Comparison of ENCODE assay signal across 8 cellular contexts in genomic region chr5:446864-447263, GRCh38. TPM values are rescaled to one million over a fixed set of nuclear protein-coding genes. Genes with fewer than 3 reads are reported as not detected.
DNase-seq lines count a peak whose midpoint lies in the region; ATAC-seq and TF ChIP-seq lines count a peak whose summit lies in the region.

No MANE protein-coding gene starts in this region.

- no peak for ATAC-seq in sciatic nerve
- no peak for ATAC-seq in HG03469 (IDR thresholded peaks at IDR 0.05; ENCODE audit: unreplicated experiment)
- ATAC-seq in GM21447 (IDR thresholded peaks at IDR 0.05; ENCODE audit: unreplicated experiment), result no peak

- H3K27me3 Mint-ChIP-seq in activated CD4-positive, alpha-beta memory T cell treated with anti-CD3 and anti-CD28 coated beads for 36 hours, result no peaks in the 10 kb centered on the region
- no peaks in the 10 kb centered on the region for H3K27me3 Mint-ChIP-seq in activated CD4-positive, alpha-beta memory T cell treated with anti-CD3 and anti-CD28 coated beads, Interleukin-2, amount 10 ng/mL, durations not matched to agents 7 days and 5 days

- no peaks in the 10 kb centered on the region for H3K27me3 ChIP-seq in MM.1S (replicated peaks; ENCODE audit: insufficient read depth, low read length)

- peaks cover 20% of the 10 kb centered on the region; the same call in 1 of the 2 replicates for H3K36me3 ChIP-seq in MM.1S (replicated peaks; ENCODE audit: insufficient read depth, low read length)

- H3K36me3 Mint-ChIP-seq in activated CD4-positive, alpha-beta memory T cell treated with anti-CD3 and anti-CD28 coated beads for 36 hours, result peaks cover 49% of the 10 kb centered on the region
- H3K36me3 Mint-ChIP-seq in activated CD4-positive, alpha-beta memory T cell treated with anti-CD3 and anti-CD28 coated beads, Interleukin-2, amount 10 ng/mL, durations not matched to agents 7 days and 5 days (ENCODE audit: low read depth), result peaks cover 66% of the 10 kb centered on the region

- H3K79me2 ChIP-seq in MM.1S (ENCODE audit: low read length), result peaks cover 62% of the 10 kb centered on the region

- POLR2A ChIA-PET in activated CD4-positive, alpha-beta memory T cell treated with anti-CD3 and anti-CD28 coated beads for 36 hours (lab: Charles Lee), result interaction anchor here (1.8 kb wide), 1 partner anchor 26 kb away, joined by 15 read pairs; no protein-coding TSS in a partner anchor
- POLR2A ChIA-PET in activated CD4-positive, alpha-beta memory T cell treated with anti-CD3 and anti-CD28 coated beads, Interleukin-2, amount 10 ng/mL, durations not matched to agents 7 days and 5 days (lab: Charles Lee), result interaction anchor here (1.0 to 2.4 kb wide), 5 partner anchors 10 to 165 kb away, joined by 3 to 6 read pairs (median 3); partner anchors contain the start of gene CEP72

- no peak overlapping the region for H3K27ac ChIP-seq in MM.1S (ENCODE audit: low read length)

- no peaks in the 10 kb centered on the region for H3K9me3 ChIP-seq in MM.1S (replicated peaks; ENCODE audit: insufficient read depth, low read length)

- no peak overlapping the region for H3K4me3 Mint-ChIP-seq in activated CD4-positive, alpha-beta memory T cell treated with anti-CD3 and anti-CD28 coated beads for 36 hours
- no peak overlapping the region for H3K4me3 Mint-ChIP-seq in activated CD4-positive, alpha-beta memory T cell treated with anti-CD3 and anti-CD28 coated beads, Interleukin-2, amount 10 ng/mL, durations not matched to agents 7 days and 5 days

- no peak overlapping the region for H3K9ac ChIP-seq in MM.1S (ENCODE audit: low read length)

- H3F3A ChIP-seq in MM.1S (ENCODE audit: insufficient read depth, low read length), result 0 out of 2 replicates have a peak, but pooled peaks cover 3% of the 10 kb centered on the region

- H3K4me1 ChIP-seq in MM.1S (ENCODE audit: low read length), result peaks cover 11% of the 10 kb centered on the region; the same call in 1 of the 2 replicates

- peak overlapping the region; percentile 18 for H3K27ac Mint-ChIP-seq in activated CD4-positive, alpha-beta memory T cell treated with anti-CD3 and anti-CD28 coated beads for 36 hours
- H3K27ac Mint-ChIP-seq in activated CD4-positive, alpha-beta memory T cell treated with anti-CD3 and anti-CD28 coated beads, Interleukin-2, amount 10 ng/mL, durations not matched to agents 7 days and 5 days, result no peak overlapping the region

- CTCF ChIA-PET in activated CD4-positive, alpha-beta memory T cell treated with anti-CD3 and anti-CD28 coated beads for 36 hours (lab: Charles Lee), result interaction anchor here (0.7 to 3.7 kb wide), 28 partner anchors 8 to 869 kb away, joined by 3 to 18 read pairs (median 4); partner anchors contain the start of genes AHRR, CCDC127, LRRC14B and SDHA
- CTCF ChIA-PET in activated CD4-positive, alpha-beta memory T cell treated with anti-CD3 and anti-CD28 coated beads, Interleukin-2, amount 10 ng/mL, durations not matched to agents 7 days and 5 days (lab: Charles Lee), result interaction anchor here (0.8 to 3.5 kb wide), 21 partner anchors 9 to 258 kb away, joined by 3 to 14 read pairs (median 4); no protein-coding TSS in a partner anchor

- H4K20me1 ChIP-seq in MM.1S (ENCODE audit: insufficient read depth, low read length), result no peaks in the 10 kb centered on the region

- H3K4me3 ChIP-seq in MM.1S (ENCODE audit: low read length), result no peak overlapping the region

- intact Hi-C loops in activated CD4-positive, alpha-beta memory T cell treated with anti-CD3 and anti-CD28 coated beads for 36 hours (cut with micrococcal nuclease), result no loop called here
- intact Hi-C loops in sciatic nerve (cut with DNase I), result no loop called here

- no peak overlapping the region for H2AFZ ChIP-seq in MM.1S (ENCODE audit: low read length)

- no peaks in the 10 kb centered on the region for H3K9me2 ChIP-seq in MM.1S (replicated peaks; ENCODE audit: insufficient read depth, low read length)

- no peak overlapping the region for H3K4me2 ChIP-seq in MM.1S (ENCODE audit: low read depth, low read length)

- peak; percentile 57 for TF ChIP-seq CTCF in MM.1S (IDR thresholded peaks at IDR 0.05; ENCODE audit: low read length)

- H3K9me3 Mint-ChIP-seq in activated CD4-positive, alpha-beta memory T cell treated with anti-CD3 and anti-CD28 coated beads for 36 hours, result peaks cover 14% of the 10 kb centered on the region
- H3K9me3 Mint-ChIP-seq in activated CD4-positive, alpha-beta memory T cell treated with anti-CD3 and anti-CD28 coated beads, Interleukin-2, amount 10 ng/mL, durations not matched to agents 7 days and 5 days, result peaks cover 5% of the 10 kb centered on the region

- DNase-seq in activated CD4-positive, alpha-beta memory T cell treated with anti-CD3 and anti-CD28 coated beads for 36 hours, result no peak
- no peak for DNase-seq in activated CD4-positive, alpha-beta memory T cell treated with anti-CD3 and anti-CD28 coated beads, Interleukin-2, amount 10 ng/mL, durations not matched to agents 7 days and 5 days
- DNase-seq in MM.1S (peak; percentile 52), SW480 (ENCODE audit: low spot score) (peak; percentile 69), fibroblast of the conjunctiva (ENCODE audit: low read depth) (peak; percentile 17), sciatic nerve (ENCODE audit: low spot score) (peak; percentile 38)

- peaks cover 34% of the 10 kb centered on the region for H3K4me1 Mint-ChIP-seq in activated CD4-positive, alpha-beta memory T cell treated with anti-CD3 and anti-CD28 coated beads for 36 hours (ENCODE audit: low read depth)
- H3K4me1 Mint-ChIP-seq in activated CD4-positive, alpha-beta memory T cell treated with anti-CD3 and anti-CD28 coated beads, Interleukin-2, amount 10 ng/mL, durations not matched to agents 7 days and 5 days, result peaks cover 30% of the 10 kb centered on the region

RNA-seq across cellular contexts. Expression of gene EXOC3, which starts 3.9 kb away (rescaled TPM):
- 10 to 100 TPM; 49.9 to 54.5 TPM for total RNA-seq in activated CD4-positive, alpha-beta memory T cell treated with anti-CD3 and anti-CD28 coated beads for 36 hours
- total RNA-seq in activated CD4-positive, alpha-beta memory T cell treated with anti-CD3 and anti-CD28 coated beads, Interleukin-2, amount 10 ng/mL, durations not matched to agents 7 days and 5 days, result 10 to 100 TPM; 67.7 to 68.8 TPM
- total RNA-seq in sciatic nerve, result 58.4 TPM

Comparison
In these comparisons a context has a peak if more than half of its experiments do, and no peak if none do; other contexts are left out.
1. DNase-seq: peak in MM.1S (single experiment), SW480 (single experiment), fibroblast of the conjunctiva (single experiment) and sciatic nerve (single experiment); none in activated CD4-positive, alpha-beta memory T cell treated with anti-CD3 and anti-CD28 coated beads for 36 hours (single experiment) and activated CD4-positive, alpha-beta memory T cell treated with anti-CD3 and anti-CD28 coated beads, Interleukin-2, amount 10 ng/mL, durations not matched to agents 7 days and 5 days (single experiment).